Comparison of ENCODE assay signal across 24 cellular contexts in the genomic region with DNA sequence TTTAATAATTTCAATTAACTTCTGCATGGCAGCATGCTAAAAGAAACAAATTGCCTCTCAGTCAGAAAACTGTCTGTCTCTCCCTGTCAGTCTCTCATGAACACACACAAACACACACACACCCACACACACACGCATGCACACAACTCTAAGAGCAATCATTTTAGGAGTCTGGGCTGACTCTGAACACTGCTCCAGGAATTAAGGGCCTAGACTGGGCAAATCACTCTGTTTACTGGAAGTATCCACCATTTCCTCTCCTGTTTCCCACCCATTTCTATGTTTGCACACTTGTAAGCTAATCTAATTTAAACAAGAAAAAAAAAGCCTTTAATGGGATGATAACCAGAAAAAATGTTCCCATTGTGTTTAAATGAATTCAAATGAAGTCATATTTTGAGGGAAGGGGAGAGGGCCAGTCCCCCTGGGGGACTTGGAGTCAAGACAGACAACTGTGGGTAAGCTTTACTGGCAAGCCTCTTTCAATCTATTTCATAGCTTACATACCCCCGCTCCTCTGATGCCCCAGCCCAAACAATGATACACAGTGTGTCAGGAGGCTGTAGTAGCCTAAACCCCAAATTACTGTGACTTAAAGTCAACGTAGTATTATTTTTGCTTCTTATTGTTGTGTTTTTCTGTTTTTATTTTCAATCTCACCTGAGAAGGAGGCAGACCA.
DNase-seq lines count a peak whose midpoint lies in the region; ATAC-seq and TF ChIP-seq lines count a peak whose summit lies in the region.
"Had no signal": no experiment of that assay in that cellular context is flagged by ENCODE, and none has a peak within 500 bp of the region (broad histone marks: within the 10 kb centered on the region; RNA-seq: fewer than 3 reads in every experiment).

No MANE protein-coding gene starts in this region.

- no peaks in the 10 kb centered on the region for H3K9me3 ChIP-seq in lung (ENCODE audit: control insufficient read depth in 2 of 2, insufficient read depth in 1 of 2, low read length in 1 of 2)
- H3K9me3 ChIP-seq: Peyer's patch, SJSA1 had no signal

- H3K27me3 ChIP-seq in lung (ENCODE audit: control insufficient read depth, insufficient read depth), result no peaks in the 10 kb centered on the region
- H3K27me3 ChIP-seq: Peyer's patch, SJSA1 had no signal

- no peak overlapping the region for H3K27ac ChIP-seq in lung (ENCODE audit: low read depth in 1 of 2, low read length in 1 of 2)
- H3K27ac ChIP-seq: C4-2B, Peyer's patch, SJSA1 had no signal

- POLR2A ChIA-PET in activated CD4-positive, alpha-beta T cell treated with anti-CD3 and anti-CD28 coated beads for 36 hours (lab: Charles Lee), result no interaction called here

- CTCF ChIA-PET in activated CD4-positive, alpha-beta T cell treated with anti-CD3 and anti-CD28 coated beads for 36 hours (lab: Charles Lee), result interaction anchor here (0.7 kb wide), 1 partner anchor 355 kb away, joined by 4 read pairs; no protein-coding TSS in a partner anchor

- peak; percentile 42 for DNase-seq in NCI-H748 (lab: John Stamatoyannopoulos, UW; ENCODE audit: unreplicated experiment)
- DNase-seq in NCI-H748 treated with DMSO at 0.1 percent for 48 hours (lab: John Stamatoyannopoulos, UW), result no peak
- peak; percentile 76 for DNase-seq in NCI-H69 (lab: John Stamatoyannopoulos, UW)
- DNase-seq in lung (ENCODE audit: low spot score), result no peak
- no peak for DNase-seq in progenitor cell of endocrine pancreas (ENCODE audit: low spot score, unreplicated experiment)
- no peak for DNase-seq in activated CD4-positive, alpha-beta T cell treated with anti-CD3 and anti-CD28 coated beads for 36 hours
- no peak for DNase-seq in stimulated activated naive B cell treated with anti-CD40 and anti-IgM and Interleukin-4, amounts not matched to agents 10 μg/mL and 1 μg/mL and 100 μg/mL, for 72 hours
- DNase-seq: Calu3; CD8-positive, alpha-beta memory T cell; EL; GF-D8; H7; HFFc6; Kasumi-1; NCI-H1417 treated with DMSO at 0.1 percent for 48 hours; NCI-H1930; NCI-H446 treated with DMSO at 0.1 percent for 48 hours; NCI-H526 treated with DMSO at 0.1 percent for 48 hours; Peyer's patch; SW 1271 had no signal

- no peaks in the 10 kb centered on the region for H3K4me1 ChIP-seq in lung (ENCODE audit: control insufficient read depth in 2 of 2, insufficient read depth in 2 of 2, low read length in 2 of 2)
- H3K4me1 ChIP-seq: Peyer's patch, SJSA1 had no signal

- no peaks in the 10 kb centered on the region for H3K36me3 ChIP-seq in lung (ENCODE audit: control insufficient read depth in 2 of 2, insufficient read depth in 2 of 2, low read length in 2 of 2)
- H3K36me3 ChIP-seq: SJSA1 had no signal

- 71 to 82% methylated on average over 3 of the region's 3 CpGs for WGBS in lung, 2 donors

- H3K9me3 Mint-ChIP-seq in progenitor cell of endocrine pancreas (ENCODE audit: low read depth), result no peaks in the 10 kb centered on the region
- peaks cover 8% of the 10 kb centered on the region for H3K9me3 Mint-ChIP-seq in activated CD4-positive, alpha-beta T cell treated with anti-CD3 and anti-CD28 coated beads for 36 hours (ENCODE audit: low read depth)
- no peaks in the 10 kb centered on the region for H3K9me3 Mint-ChIP-seq in stimulated activated naive B cell treated with anti-CD40 and anti-IgM and Interleukin-4, amounts not matched to agents 10 μg/mL and 1 μg/mL and 100 μg/mL, for 72 hours

- H3K27ac Mint-ChIP-seq in progenitor cell of endocrine pancreas, result peak overlapping the region; percentile 12
- H3K27ac Mint-ChIP-seq in activated CD4-positive, alpha-beta T cell treated with anti-CD3 and anti-CD28 coated beads for 36 hours, result no peak overlapping the region
- H3K27ac Mint-ChIP-seq in stimulated activated naive B cell treated with anti-CD40 and anti-IgM and Interleukin-4, amounts not matched to agents 10 μg/mL and 1 μg/mL and 100 μg/mL, for 72 hours, result no peak overlapping the region
- H3K27ac Mint-ChIP-seq: CD8-positive, alpha-beta memory T cell; HFFc6 had no signal

- H3K27me3 Mint-ChIP-seq in progenitor cell of endocrine pancreas, result no peaks in the 10 kb centered on the region
- no peaks in the 10 kb centered on the region for H3K27me3 Mint-ChIP-seq in activated CD4-positive, alpha-beta T cell treated with anti-CD3 and anti-CD28 coated beads for 36 hours
- no peaks in the 10 kb centered on the region for H3K27me3 Mint-ChIP-seq in stimulated activated naive B cell treated with anti-CD40 and anti-IgM and Interleukin-4, amounts not matched to agents 10 μg/mL and 1 μg/mL and 100 μg/mL, for 72 hours
- H3K27me3 Mint-ChIP-seq: CD8-positive, alpha-beta memory T cell had no signal

- TF ChIP-seq CTCF in lung (IDR thresholded peaks at IDR 0.05; ENCODE audit: control extremely low read depth, extremely low read depth), result no peak
- no peak for TF ChIP-seq CTCF in progenitor cell of endocrine pancreas (IDR thresholded peaks at IDR 0.05; ENCODE audit: unreplicated experiment)

- H3K36me3 Mint-ChIP-seq in progenitor cell of endocrine pancreas (ENCODE audit: insufficient read depth), result no peaks in the 10 kb centered on the region
- no peaks in the 10 kb centered on the region for H3K36me3 Mint-ChIP-seq in activated CD4-positive, alpha-beta T cell treated with anti-CD3 and anti-CD28 coated beads for 36 hours (ENCODE audit: low read depth)
- H3K36me3 Mint-ChIP-seq in stimulated activated naive B cell treated with anti-CD40 and anti-IgM and Interleukin-4, amounts not matched to agents 10 μg/mL and 1 μg/mL and 100 μg/mL, for 72 hours, result no peaks in the 10 kb centered on the region
- H3K36me3 Mint-ChIP-seq: CD8-positive, alpha-beta memory T cell had no signal

- H3K4me3 ChIP-seq in lung, result no peak overlapping the region
- H3K4me3 ChIP-seq: Peyer's patch, SJSA1 had no signal

- peak; percentile 38 for ATAC-seq in lung (ENCODE audit: insufficient read depth, low FRiP score)
- ATAC-seq in activated CD4-positive, alpha-beta T cell treated with anti-CD3 and anti-CD28 coated beads for 36 hours, result no peak
- ATAC-seq in GM18502 (IDR thresholded peaks at IDR 0.05; ENCODE audit: poor library complexity, unreplicated experiment), result no peak
- ATAC-seq in stimulated activated naive B cell treated with anti-CD40 and anti-IgM and Interleukin-4, amounts not matched to agents 10 μg/mL and 1 μg/mL and 100 μg/mL, for 72 hours (replicated peaks), result no peak
- ATAC-seq: Right ventricle myocardium inferior had no signal

- H3K4me3 Mint-ChIP-seq in progenitor cell of endocrine pancreas (ENCODE audit: low read depth), result no peak overlapping the region
- H3K4me3 Mint-ChIP-seq in activated CD4-positive, alpha-beta T cell treated with anti-CD3 and anti-CD28 coated beads for 36 hours, result no peak overlapping the region
- no peak overlapping the region for H3K4me3 Mint-ChIP-seq in stimulated activated naive B cell treated with anti-CD40 and anti-IgM and Interleukin-4, amounts not matched to agents 10 μg/mL and 1 μg/mL and 100 μg/mL, for 72 hours
- H3K4me3 Mint-ChIP-seq: CD8-positive, alpha-beta memory T cell; HFFc6 had no signal

- peaks cover 28% of the 10 kb centered on the region for H3K4me1 Mint-ChIP-seq in progenitor cell of endocrine pancreas (ENCODE audit: low read depth)
- H3K4me1 Mint-ChIP-seq in activated CD4-positive, alpha-beta T cell treated with anti-CD3 and anti-CD28 coated beads for 36 hours, result no peaks in the 10 kb centered on the region
- no peaks in the 10 kb centered on the region for H3K4me1 Mint-ChIP-seq in stimulated activated naive B cell treated with anti-CD40 and anti-IgM and Interleukin-4, amounts not matched to agents 10 μg/mL and 1 μg/mL and 100 μg/mL, for 72 hours
- H3K4me1 Mint-ChIP-seq: CD8-positive, alpha-beta memory T cell had no signal

- intact Hi-C loops in activated CD4-positive, alpha-beta T cell treated with anti-CD3 and anti-CD28 coated beads for 36 hours (cut with DNase I, micrococcal nuclease), result no loop called here

Comparison
In these comparisons a context has a peak if more than half of its experiments do, and no peak if none do; other contexts are left out.
1. DNase-seq: peak in NCI-H748 (single experiment) and NCI-H69 (single experiment); none in NCI-H748 treated with DMSO at 0.1 percent for 48 hours (single experiment), lung (single experiment), progenitor cell of endocrine pancreas (single experiment), activated CD4-positive, alpha-beta T cell treated with anti-CD3 and anti-CD28 coated beads for 36 hours (single experiment) and stimulated activated naive B cell treated with anti-CD40 and anti-IgM and Interleukin-4, amounts not matched to agents 10 μg/mL and 1 μg/mL and 100 μg/mL, for 72 hours (single experiment).